Comparison of ENCODE assay signal across 1 cellular context in the genomic region with DNA sequence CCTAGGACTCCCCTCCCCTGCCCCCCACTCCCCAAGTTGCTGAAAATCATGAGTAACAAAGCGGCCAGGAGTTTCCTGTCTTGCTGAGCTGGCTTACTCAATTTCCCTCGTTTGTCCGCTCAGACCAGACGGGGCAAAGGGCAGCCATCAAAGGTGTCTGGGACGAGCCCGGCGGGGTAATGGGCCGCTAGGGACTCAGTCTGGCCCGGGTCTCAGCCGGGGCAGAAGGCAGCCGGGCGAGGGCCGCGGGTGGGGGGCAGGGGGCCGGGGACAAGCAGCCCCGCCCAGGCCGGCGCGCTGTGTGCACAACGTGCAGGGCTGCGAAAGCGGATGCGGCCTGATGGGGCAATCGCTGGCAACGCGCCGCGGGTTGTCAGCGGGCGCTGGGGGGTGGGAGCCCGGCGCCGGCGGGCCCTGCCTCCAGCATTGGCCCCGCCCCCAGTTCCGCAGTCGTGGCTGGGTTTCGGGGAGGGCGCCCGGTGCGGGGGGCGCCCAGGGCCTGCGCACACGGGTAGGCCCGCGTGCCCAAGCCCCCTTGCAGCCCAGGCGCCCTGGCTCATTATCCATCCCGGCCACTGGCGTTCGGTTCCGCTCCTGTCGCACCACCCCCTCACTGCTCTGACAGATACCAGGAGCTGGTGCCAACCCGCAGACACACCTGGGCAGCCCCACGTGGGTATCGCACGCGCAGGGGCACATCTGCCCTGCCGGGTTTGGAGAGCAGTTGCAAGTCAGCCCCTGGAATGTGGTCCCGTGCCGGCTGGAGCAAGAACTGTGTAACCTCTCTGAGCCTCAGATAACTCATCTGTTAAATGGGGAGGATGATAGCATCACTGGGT.
A peak's percentile ranks its signal among the peaks of the same experiment; 100 is the strongest.
TF ChIP-seq lines count a peak whose summit lies in the region.

No MANE protein-coding gene starts in this region.

TF ChIP-seq in HepG2, 621 proteins besides CTCF, POLR2A, EP300 and RAD21 (continued from another document and continues in another):
- TF ChIP-seq, protein P1, sequence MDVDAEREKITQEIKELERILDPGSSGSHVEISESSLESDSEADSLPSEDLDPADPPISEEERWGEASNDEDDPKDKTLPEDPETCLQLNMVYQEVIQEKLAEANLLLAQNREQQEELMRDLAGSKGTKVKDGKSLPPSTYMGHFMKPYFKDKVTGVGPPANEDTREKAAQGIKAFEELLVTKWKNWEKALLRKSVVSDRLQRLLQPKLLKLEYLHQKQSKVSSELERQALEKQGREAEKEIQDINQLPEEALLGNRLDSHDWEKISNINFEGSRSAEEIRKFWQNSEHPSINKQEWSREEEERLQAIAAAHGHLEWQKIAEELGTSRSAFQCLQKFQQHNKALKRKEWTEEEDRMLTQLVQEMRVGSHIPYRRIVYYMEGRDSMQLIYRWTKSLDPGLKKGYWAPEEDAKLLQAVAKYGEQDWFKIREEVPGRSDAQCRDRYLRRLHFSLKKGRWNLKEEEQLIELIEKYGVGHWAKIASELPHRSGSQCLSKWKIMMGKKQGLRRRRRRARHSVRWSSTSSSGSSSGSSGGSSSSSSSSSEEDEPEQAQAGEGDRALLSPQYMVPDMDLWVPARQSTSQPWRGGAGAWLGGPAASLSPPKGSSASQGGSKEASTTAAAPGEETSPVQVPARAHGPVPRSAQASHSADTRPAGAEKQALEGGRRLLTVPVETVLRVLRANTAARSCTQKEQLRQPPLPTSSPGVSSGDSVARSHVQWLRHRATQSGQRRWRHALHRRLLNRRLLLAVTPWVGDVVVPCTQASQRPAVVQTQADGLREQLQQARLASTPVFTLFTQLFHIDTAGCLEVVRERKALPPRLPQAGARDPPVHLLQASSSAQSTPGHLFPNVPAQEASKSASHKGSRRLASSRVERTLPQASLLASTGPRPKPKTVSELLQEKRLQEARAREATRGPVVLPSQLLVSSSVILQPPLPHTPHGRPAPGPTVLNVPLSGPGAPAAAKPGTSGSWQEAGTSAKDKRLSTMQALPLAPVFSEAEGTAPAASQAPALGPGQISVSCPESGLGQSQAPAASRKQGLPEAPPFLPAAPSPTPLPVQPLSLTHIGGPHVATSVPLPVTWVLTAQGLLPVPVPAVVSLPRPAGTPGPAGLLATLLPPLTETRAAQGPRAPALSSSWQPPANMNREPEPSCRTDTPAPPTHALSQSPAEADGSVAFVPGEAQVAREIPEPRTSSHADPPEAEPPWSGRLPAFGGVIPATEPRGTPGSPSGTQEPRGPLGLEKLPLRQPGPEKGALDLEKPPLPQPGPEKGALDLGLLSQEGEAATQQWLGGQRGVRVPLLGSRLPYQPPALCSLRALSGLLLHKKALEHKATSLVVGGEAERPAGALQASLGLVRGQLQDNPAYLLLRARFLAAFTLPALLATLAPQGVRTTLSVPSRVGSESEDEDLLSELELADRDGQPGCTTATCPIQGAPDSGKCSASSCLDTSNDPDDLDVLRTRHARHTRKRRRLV (CRISPR knock-in tag; IDR thresholded peaks at IDR 0.05) = peak; percentile 10; the same call in 1 of the 2 replicates
- TF ChIP-seq SOX6 (IDR thresholded peaks at IDR 0.05) (no peak), SOX6 (CRISPR knock-in tag; IDR thresholded peaks at IDR 0.05) (peak; percentile 59; the same call in 1 of the 2 replicates), ZNF709 (CRISPR knock-in tag; IDR thresholded peaks at IDR 0.05) (no peak; the same call in 1 of the 2 replicates), KAT7 (CRISPR knock-in tag; IDR thresholded peaks at IDR 0.05; ENCODE audit: borderline replicate concordance) (no peak), RFX3 (CRISPR knock-in tag; IDR thresholded peaks at IDR 0.05) (no peak), ZNF3 (CRISPR knock-in tag; IDR thresholded peaks at IDR 0.05) (no peak; the same call in 1 of the 2 replicates), ZFP41 (CRISPR knock-in tag; IDR thresholded peaks at IDR 0.05; ENCODE audit: borderline replicate concordance) (no peak), ZNF256 (CRISPR knock-in tag; conservative IDR thresholded peaks at IDR 0.05) (no peak), TP53 (CRISPR knock-in tag; conservative IDR thresholded peaks at IDR 0.05) (no peak), FOXK2 (IDR thresholded peaks at IDR 0.05) (no peak), ZIK1 (CRISPR knock-in tag; IDR thresholded peaks at IDR 0.05; ENCODE audit: borderline replicate concordance, low read depth) (no peak), ZNF44 (CRISPR knock-in tag; IDR thresholded peaks at IDR 0.05) (0 out of 2 replicates have a peak, but pooled peaks have one; percentile 36), NFE2L2 (IDR thresholded peaks at IDR 0.05; ENCODE audit: low read length) (no peak), MLLT10 (CRISPR knock-in tag; IDR thresholded peaks at IDR 0.05) (no peak), GATAD1 (CRISPR knock-in tag; IDR thresholded peaks at IDR 0.05) (peak; percentile 15; the same call in 1 of the 2 replicates), MAFG (CRISPR knock-in tag; IDR thresholded peaks at IDR 0.05) (no peak), KDM4B (CRISPR knock-in tag; IDR thresholded peaks at IDR 0.05) (no peak), FOXJ3 (CRISPR knock-in tag; IDR thresholded peaks at IDR 0.05; ENCODE audit: borderline replicate concordance) (no peak), KMT2A (CRISPR knock-in tag; IDR thresholded peaks at IDR 0.05) (no peak), ZNF441 (CRISPR knock-in tag; IDR thresholded peaks at IDR 0.05; ENCODE audit: borderline replicate concordance) (0 out of 2 replicates have a peak, but pooled peaks have one; percentile 30), GLI4 (CRISPR knock-in tag; IDR thresholded peaks at IDR 0.05; ENCODE audit: borderline replicate concordance) (no peak; the same call in 1 of the 2 replicates), HOXD1 (CRISPR knock-in tag; IDR thresholded peaks at IDR 0.05) (peak; percentile 86; the same call in 1 of the 2 replicates), PPARG (CRISPR knock-in tag; conservative IDR thresholded peaks at IDR 0.05) (peak; percentile 41; the same call in 1 of the 2 replicates), GABPA (IDR thresholded peaks at IDR 0.05; ENCODE audit: low read depth, low read length) (no peak), GABPA (CRISPR knock-in tag; IDR thresholded peaks at IDR 0.05; ENCODE audit: low read depth) (0 out of 2 replicates have a peak, but pooled peaks have one; percentile 14), KLF6 (CRISPR knock-in tag; IDR thresholded peaks at IDR 0.05) (peak; percentile 32; the same call in 1 of the 2 replicates), KLF11 (CRISPR knock-in tag; IDR thresholded peaks at IDR 0.05) (no peak), ISL2 (CRISPR knock-in tag; IDR thresholded peaks at IDR 0.05) (peak; percentile 55), NAIF1 (CRISPR knock-in tag; IDR thresholded peaks at IDR 0.05; ENCODE audit: borderline replicate concordance) (peak; percentile 64; the same call in 1 of the 2 replicates), MTA3 (CRISPR knock-in tag; IDR thresholded peaks at IDR 0.05) (no peak), NFIC (IDR thresholded peaks at IDR 0.05; ENCODE audit: low read length) (no peak; the same call in 1 of the 2 replicates), ZNF589 (CRISPR knock-in tag; conservative IDR thresholded peaks at IDR 0.05) (no peak; the same call in 1 of the 2 replicates), CCAR2 (optimal IDR thresholded peaks at IDR 0.05; ENCODE audit: low read depth, low read length) (no peak), DMAP1 (CRISPR knock-in tag; IDR thresholded peaks at IDR 0.05) (peak; percentile 67), ZNF382 (CRISPR knock-in tag; IDR thresholded peaks at IDR 0.05; ENCODE audit: borderline replicate concordance) (no peak), ESRRA (CRISPR knock-in tag; IDR thresholded peaks at IDR 0.05; ENCODE audit: low read depth) (peak; percentile 69), SP140L (CRISPR knock-in tag; IDR thresholded peaks at IDR 0.05; ENCODE audit: borderline replicate concordance) (no peak), ATM (IDR thresholded peaks at IDR 0.05; ENCODE audit: borderline replicate concordance) (no peak), ZNF24 (IDR thresholded peaks at IDR 0.05) (no peak), ZNF430 (CRISPR knock-in tag; IDR thresholded peaks at IDR 0.05) (peak; percentile 42), NFATC3 (CRISPR knock-in tag; IDR thresholded peaks at IDR 0.05) (no peak), KAT8 (CRISPR knock-in tag; IDR thresholded peaks at IDR 0.05) (peak; percentile 48; the same call in 1 of the 2 replicates), HNRNPK (IDR thresholded peaks at IDR 0.05; ENCODE audit: low read depth, low read length, poor library complexity, severe bottlenecking) (peak; percentile 84), MXD4 (CRISPR knock-in tag; IDR thresholded peaks at IDR 0.05) (peak; percentile 87)
- TF ChIP-seq, protein P2, sequence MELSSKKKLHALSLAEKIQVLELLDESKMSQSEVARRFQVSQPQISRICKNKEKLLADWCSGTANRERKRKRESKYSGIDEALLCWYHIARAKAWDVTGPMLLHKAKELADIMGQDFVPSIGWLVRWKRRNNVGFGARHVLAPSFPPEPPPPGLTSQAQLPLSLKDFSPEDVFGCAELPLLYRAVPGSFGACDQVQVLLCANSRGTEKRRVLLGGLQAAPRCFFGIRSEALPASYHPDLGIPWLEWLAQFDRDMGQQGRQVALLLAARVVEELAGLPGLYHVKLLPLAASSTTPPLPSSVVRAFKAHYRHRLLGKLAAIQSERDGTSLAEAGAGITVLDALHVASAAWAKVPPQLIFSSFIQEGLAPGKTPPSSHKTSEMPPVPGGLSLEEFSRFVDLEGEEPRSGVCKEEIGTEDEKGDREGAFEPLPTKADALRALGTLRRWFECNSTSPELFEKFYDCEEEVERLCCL (CRISPR knock-in tag; IDR thresholded peaks at IDR 0.05; ENCODE audit: borderline replicate concordance) = peak; percentile 74; the same call in 1 of the 2 replicates
- TF ChIP-seq, protein P3, sequence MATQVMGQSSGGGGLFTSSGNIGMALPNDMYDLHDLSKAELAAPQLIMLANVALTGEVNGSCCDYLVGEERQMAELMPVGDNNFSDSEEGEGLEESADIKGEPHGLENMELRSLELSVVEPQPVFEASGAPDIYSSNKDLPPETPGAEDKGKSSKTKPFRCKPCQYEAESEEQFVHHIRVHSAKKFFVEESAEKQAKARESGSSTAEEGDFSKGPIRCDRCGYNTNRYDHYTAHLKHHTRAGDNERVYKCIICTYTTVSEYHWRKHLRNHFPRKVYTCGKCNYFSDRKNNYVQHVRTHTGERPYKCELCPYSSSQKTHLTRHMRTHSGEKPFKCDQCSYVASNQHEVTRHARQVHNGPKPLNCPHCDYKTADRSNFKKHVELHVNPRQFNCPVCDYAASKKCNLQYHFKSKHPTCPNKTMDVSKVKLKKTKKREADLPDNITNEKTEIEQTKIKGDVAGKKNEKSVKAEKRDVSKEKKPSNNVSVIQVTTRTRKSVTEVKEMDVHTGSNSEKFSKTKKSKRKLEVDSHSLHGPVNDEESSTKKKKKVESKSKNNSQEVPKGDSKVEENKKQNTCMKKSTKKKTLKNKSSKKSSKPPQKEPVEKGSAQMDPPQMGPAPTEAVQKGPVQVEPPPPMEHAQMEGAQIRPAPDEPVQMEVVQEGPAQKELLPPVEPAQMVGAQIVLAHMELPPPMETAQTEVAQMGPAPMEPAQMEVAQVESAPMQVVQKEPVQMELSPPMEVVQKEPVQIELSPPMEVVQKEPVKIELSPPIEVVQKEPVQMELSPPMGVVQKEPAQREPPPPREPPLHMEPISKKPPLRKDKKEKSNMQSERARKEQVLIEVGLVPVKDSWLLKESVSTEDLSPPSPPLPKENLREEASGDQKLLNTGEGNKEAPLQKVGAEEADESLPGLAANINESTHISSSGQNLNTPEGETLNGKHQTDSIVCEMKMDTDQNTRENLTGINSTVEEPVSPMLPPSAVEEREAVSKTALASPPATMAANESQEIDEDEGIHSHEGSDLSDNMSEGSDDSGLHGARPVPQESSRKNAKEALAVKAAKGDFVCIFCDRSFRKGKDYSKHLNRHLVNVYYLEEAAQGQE (IDR thresholded peaks at IDR 0.05; ENCODE audit: borderline replicate concordance in 1 of 2, low read depth in 1 of 2, low read length in 2 of 2) = peak in 1 of 2 experiments; percentile 9; a peak in 1 of 4 replicates
- TF ChIP-seq, protein P4, sequence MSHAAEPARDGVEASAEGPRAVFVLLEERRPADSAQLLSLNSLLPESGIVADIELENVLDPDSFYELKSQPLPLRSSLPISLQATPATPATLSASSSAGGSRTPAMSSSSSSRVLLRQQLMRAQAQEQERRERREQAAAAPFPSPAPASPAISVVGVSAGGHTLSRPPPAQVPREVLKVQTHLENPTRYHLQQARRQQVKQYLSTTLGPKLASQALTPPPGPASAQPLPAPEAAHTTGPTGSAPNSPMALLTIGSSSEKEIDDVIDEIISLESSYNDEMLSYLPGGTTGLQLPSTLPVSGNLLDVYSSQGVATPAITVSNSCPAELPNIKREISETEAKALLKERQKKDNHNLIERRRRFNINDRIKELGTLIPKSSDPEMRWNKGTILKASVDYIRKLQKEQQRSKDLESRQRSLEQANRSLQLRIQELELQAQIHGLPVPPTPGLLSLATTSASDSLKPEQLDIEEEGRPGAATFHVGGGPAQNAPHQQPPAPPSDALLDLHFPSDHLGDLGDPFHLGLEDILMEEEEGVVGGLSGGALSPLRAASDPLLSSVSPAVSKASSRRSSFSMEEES (CRISPR knock-in tag; IDR thresholded peaks at IDR 0.05) = peak; percentile 47; the same call in 1 of the 2 replicates
- TF ChIP-seq, protein P5, sequence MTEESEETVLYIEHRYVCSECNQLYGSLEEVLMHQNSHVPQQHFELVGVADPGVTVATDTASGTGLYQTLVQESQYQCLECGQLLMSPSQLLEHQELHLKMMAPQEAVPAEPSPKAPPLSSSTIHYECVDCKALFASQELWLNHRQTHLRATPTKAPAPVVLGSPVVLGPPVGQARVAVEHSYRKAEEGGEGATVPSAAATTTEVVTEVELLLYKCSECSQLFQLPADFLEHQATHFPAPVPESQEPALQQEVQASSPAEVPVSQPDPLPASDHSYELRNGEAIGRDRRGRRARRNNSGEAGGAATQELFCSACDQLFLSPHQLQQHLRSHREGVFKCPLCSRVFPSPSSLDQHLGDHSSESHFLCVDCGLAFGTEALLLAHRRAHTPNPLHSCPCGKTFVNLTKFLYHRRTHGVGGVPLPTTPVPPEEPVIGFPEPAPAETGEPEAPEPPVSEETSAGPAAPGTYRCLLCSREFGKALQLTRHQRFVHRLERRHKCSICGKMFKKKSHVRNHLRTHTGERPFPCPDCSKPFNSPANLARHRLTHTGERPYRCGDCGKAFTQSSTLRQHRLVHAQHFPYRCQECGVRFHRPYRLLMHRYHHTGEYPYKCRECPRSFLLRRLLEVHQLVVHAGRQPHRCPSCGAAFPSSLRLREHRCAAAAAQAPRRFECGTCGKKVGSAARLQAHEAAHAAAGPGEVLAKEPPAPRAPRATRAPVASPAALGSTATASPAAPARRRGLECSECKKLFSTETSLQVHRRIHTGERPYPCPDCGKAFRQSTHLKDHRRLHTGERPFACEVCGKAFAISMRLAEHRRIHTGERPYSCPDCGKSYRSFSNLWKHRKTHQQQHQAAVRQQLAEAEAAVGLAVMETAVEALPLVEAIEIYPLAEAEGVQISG (CRISPR knock-in tag; IDR thresholded peaks at IDR 0.05) = peak; percentile 58; the same call in 1 of the 2 replicates
- TF ChIP-seq, protein P6, sequence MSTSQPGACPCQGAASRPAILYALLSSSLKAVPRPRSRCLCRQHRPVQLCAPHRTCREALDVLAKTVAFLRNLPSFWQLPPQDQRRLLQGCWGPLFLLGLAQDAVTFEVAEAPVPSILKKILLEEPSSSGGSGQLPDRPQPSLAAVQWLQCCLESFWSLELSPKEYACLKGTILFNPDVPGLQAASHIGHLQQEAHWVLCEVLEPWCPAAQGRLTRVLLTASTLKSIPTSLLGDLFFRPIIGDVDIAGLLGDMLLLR (CRISPR knock-in tag; IDR thresholded peaks at IDR 0.05) = no peak; the same call in none of the 2 replicates
